25 cellular contexts compared by ENCODE assay signal in genomic region chr22:47458348-47458747, GRCh38.
"Had no signal": no experiment of that assay in that cellular context is flagged by ENCODE, and none has a peak within 500 bp of the region (broad histone marks: within the 10 kb centered on the region; RNA-seq: fewer than 3 reads in every experiment).

No MANE protein-coding gene starts in this region.

- DNase-seq: natural killer cell; occipital lobe; ovary; posterior cingulate gyrus; psoas muscle; right cardiac atrium; right lobe of liver; sigmoid colon; small intestine; stimulated activated CD4-positive, alpha-beta T cell treated with anti-CD3 and anti-CD28 coated beads, Interleukin-15, amount 100 ng/mL, for 24 hours; stimulated activated CD4-positive, alpha-beta T cell treated with anti-CD3 and anti-CD28 coated beads, Interleukin-2, amount 100 ng/mL, for 24 hours; stimulated activated CD4-positive, alpha-beta T cell treated with anti-CD3 and anti-CD28 coated beads, Interleukin-2, amount 100 ng/mL, for 48 hours; stimulated activated CD4-positive, alpha-beta T cell treated with anti-CD3 and anti-CD28 coated beads, Interleukin-4, amount 100 ng/mL, for 24 hours; stimulated activated naive B cell treated with anti-CD40 and anti-IgM and Interleukin-4, amounts not matched to agents 10 μg/mL and 1 μg/mL and 100 μg/mL, for 72 hours; stimulated activated naive CD4-positive, alpha-beta T cell treated with Interleukin-2 at 50 U/mL for 16 hours; stimulated activated naive CD8-positive, alpha-beta T cell treated with anti-CD3 and anti-CD28 coated beads, Interleukin-15, amount 100 ng/mL, for 72 hours; substantia nigra; testis; transverse colon; upper lobe of right lung; uterus had no signal

- H3K27me3 ChIP-seq: neural progenitor cell, ovary, right lobe of liver, sigmoid colon, suprapubic skin, testis, tibial artery, transverse colon, upper lobe of right lung, uterus had no signal

- H3K9ac ChIP-seq: neural progenitor cell, parathyroid adenoma had no signal

- H3K4me3 ChIP-seq: neural progenitor cell, ovary, psoas muscle, right lobe of liver, sigmoid colon, suprapubic skin, testis, tibial artery, transverse colon, upper lobe of right lung, uterus had no signal

- H3K4me1 ChIP-seq: neural progenitor cell, parathyroid adenoma, psoas muscle, right lobe of liver, sigmoid colon, suprapubic skin, testis, tibial artery, transverse colon, upper lobe of right lung, uterus had no signal

- H3K9me3 ChIP-seq: ovary, right lobe of liver, testis, transverse colon, uterus had no signal

- H3K36me3 ChIP-seq: neural progenitor cell, ovary, right lobe of liver, sigmoid colon, suprapubic skin, tibial artery, transverse colon, upper lobe of right lung, uterus had no signal

- H3K27ac ChIP-seq: neural progenitor cell, ovary, parathyroid adenoma, psoas muscle, right lobe of liver, sigmoid colon, suprapubic skin, testis, tibial artery, transverse colon, upper lobe of right lung, uterus had no signal
